Comparison of ENCODE assay signal across 8 cellular contexts in genomic region chr4:153345011-153345981, GRCh38. TPM values are rescaled to one million over a fixed set of nuclear protein-coding genes. Genes with fewer than 3 reads are reported as not detected.
DNase-seq lines count a peak whose midpoint lies in the region; ATAC-seq and TF ChIP-seq lines count a peak whose summit lies in the region.

No MANE protein-coding gene starts in this region.

- H3K27ac ChIP-seq in HL-60 (replicated peaks) (peak overlapping the region; percentile 96), PC-9 (peak overlapping the region; percentile 70), gastroesophageal sphincter (peak overlapping the region in 3 of 4 donors; percentile 17 to 74 (median 60)), trophoblast cell (ENCODE audit: low read depth, low read length) (peak overlapping the region; percentile 7), urinary bladder (ENCODE audit: low read depth) (no peak overlapping the region)

- H3K4me1 Mint-ChIP-seq in activated T-helper 17 cell treated with anti-CD3 and anti-CD28 coated beads, Interleukin-2, amount 50 U/mL, for 72 hours, result peaks cover 11% of the 10 kb centered on the region

- H3K27ac Mint-ChIP-seq in activated T-helper 17 cell treated with anti-CD3 and anti-CD28 coated beads, Interleukin-2, amount 50 U/mL, for 72 hours, result peak overlapping the region; percentile 80

- H2BK5ac ChIP-seq in trophoblast cell (ENCODE audit: low read depth, low read length, poor library complexity), result peak overlapping the region; percentile 68

- H3K4me1 ChIP-seq in PC-9 (replicated peaks; ENCODE audit: insufficient read depth) (peaks cover 34% of the 10 kb centered on the region), gastroesophageal sphincter (peaks cover 0 to 26% (median 0%) of the 10 kb centered on the region in 3 donors), trophoblast cell (ENCODE audit: control insufficient read depth in 1 of 2, insufficient read depth in 2 of 2, low read length in 2 of 2) (peaks cover 2 to 3% of the 10 kb centered on the region in 2 experiments), urinary bladder (ENCODE audit: insufficient read depth) (no peaks in the 10 kb centered on the region)

- H3K36me3 Mint-ChIP-seq in activated T-helper 17 cell treated with anti-CD3 and anti-CD28 coated beads, Interleukin-2, amount 50 U/mL, for 72 hours (ENCODE audit: low read depth), result no peaks in the 10 kb centered on the region

- H3K4ac ChIP-seq in trophoblast cell (ENCODE audit: low read depth, low read length), result peak overlapping the region; percentile 29

- DNase-seq in CMK (ENCODE audit: low read depth), result peak; percentile 26
- peak; percentile 35 to 70 for DNase-seq in HL-60 (ENCODE audit: low read depth in 1 of 2, low spot score in 1 of 2)
- DNase-seq in PC-9, result peak; percentile 33 to 67
- DNase-seq in trophoblast cell, result peak; percentile 27 to 58

- peak overlapping the region; percentile 85 for H2AFZ ChIP-seq in PC-9
- H2AFZ ChIP-seq in trophoblast cell (ENCODE audit: insufficient read depth, low read length, poor library complexity), result peak overlapping the region; percentile 84

- CTCF ChIA-PET in PC-9 (lab: Charles Lee), result interaction anchor here (0.6 to 0.8 kb wide), 2 partner anchors 88 to 182 kb away, joined by 3 to 10 read pairs; no protein-coding TSS in a partner anchor

- no peaks in the 10 kb centered on the region for H3K27me3 Mint-ChIP-seq in activated T-helper 17 cell treated with anti-CD3 and anti-CD28 coated beads, Interleukin-2, amount 50 U/mL, for 72 hours

- POLR2A ChIA-PET in PC-9 (lab: Charles Lee; ENCODE audit: unreplicated experiment), result no interaction called here

- H2AK5ac ChIP-seq in trophoblast cell (ENCODE audit: low read length), result no peak overlapping the region

- no peaks in the 10 kb centered on the region for H4K20me1 ChIP-seq in PC-9 (ENCODE audit: insufficient read depth)

- TSS peak; percentile 50 for BruUV-seq in PC-9 (replicated peaks; lab: Mats Ljungman, UMichigan)

- H3K23ac ChIP-seq in trophoblast cell (ENCODE audit: low read length), result no peak overlapping the region

- H4K8ac ChIP-seq in trophoblast cell (ENCODE audit: low read depth, low read length), result peak overlapping the region; percentile 65

- no peak for TF ChIP-seq EP300 in gastroesophageal sphincter (IDR thresholded peaks at IDR 0.05)

- H3K18ac ChIP-seq in trophoblast cell (ENCODE audit: low read length), result peak overlapping the region; percentile 73

- peak overlapping the region; percentile 72 for H2BK120ac ChIP-seq in trophoblast cell (ENCODE audit: insufficient read depth, low read length, poor library complexity)

- H3K79me1 ChIP-seq in trophoblast cell (ENCODE audit: low read length), result peaks cover 6% of the 10 kb centered on the region

- H3K9ac ChIP-seq in trophoblast cell (ENCODE audit: low read length), result peak overlapping the region; percentile 89

- TF ChIP-seq POLR2A in gastroesophageal sphincter (IDR thresholded peaks at IDR 0.05), result no peak

- no peaks in the 10 kb centered on the region for H3K9me2 ChIP-seq in PC-9 (ENCODE audit: insufficient read depth)

- 2 to 3% methylated on average over 21 to 31 of the region's 44 CpGs for WGBS in gastroesophageal sphincter (ENCODE audit: low coverage in 1 of 2), 2 donors
- no CpG with 5 or more reads among the region's 44 CpGs for WGBS in trophoblast cell (ENCODE audit: extremely low coverage, insufficient coverage, insufficient read length)
- WGBS in urinary bladder, result 1% methylated on average over 44 of the region's 44 CpGs

- H3K4me3 ChIP-seq in HL-60 (replicated peaks; ENCODE audit: insufficient read depth, low read length) (peak overlapping the region; percentile 63), PC-9 (peak overlapping the region; percentile 92), gastroesophageal sphincter (peak overlapping the region; percentile 65 to 88), trophoblast cell (ENCODE audit: low read depth, low read length) (peak overlapping the region; percentile 83), urinary bladder (ENCODE audit: low read depth, low read length) (peak overlapping the region; percentile 66)

- peak overlapping the region; percentile 95 for H3K14ac ChIP-seq in trophoblast cell (ENCODE audit: low read length)

- no peak for TF ChIP-seq CTCF in HL-60 (IDR thresholded peaks at IDR 0.05; ENCODE audit: insufficient read depth, low read length)
- TF ChIP-seq CTCF in PC-9 (conservative IDR thresholded peaks at IDR 0.05), result no peak
- peak in 1 of 4 experiments; percentile 26 for TF ChIP-seq CTCF in gastroesophageal sphincter (IDR thresholded peaks at IDR 0.05)

- H3K9me3 Mint-ChIP-seq in activated T-helper 17 cell treated with anti-CD3 and anti-CD28 coated beads, Interleukin-2, amount 50 U/mL, for 72 hours, result no peaks in the 10 kb centered on the region

- H4K12ac ChIP-seq in trophoblast cell (ENCODE audit: low read depth, low read length), result peak overlapping the region; percentile 66

- intact Hi-C loops in PC-9 (cut with micrococcal nuclease; ENCODE audit: unreplicated experiment), result loop anchor here (1.0 to 10.0 kb wide), 5 partner anchors 88 to 405 kb away; no protein-coding TSS in a partner anchor

- H3K79me2 ChIP-seq in PC-9 (ENCODE audit: low read depth) (peaks cover 45% of the 10 kb centered on the region), trophoblast cell (ENCODE audit: control insufficient read depth, insufficient read depth, low read length, poor library complexity) (peaks cover 5% of the 10 kb centered on the region)

- H4K91ac ChIP-seq in trophoblast cell (ENCODE audit: low read depth, low read length), result peak overlapping the region; percentile 68

- H2BK12ac ChIP-seq in trophoblast cell (ENCODE audit: low read length), result no peak overlapping the region

- no peaks in the 10 kb centered on the region for H3K27me3 ChIP-seq in HL-60 (ENCODE audit: insufficient read depth, poor library complexity, severe bottlenecking)
- no peaks in the 10 kb centered on the region for H3K27me3 ChIP-seq in PC-9 (ENCODE audit: insufficient read depth, low read depth)
- H3K27me3 ChIP-seq in gastroesophageal sphincter, result no peaks in the 10 kb centered on the region
- no peaks in the 10 kb centered on the region for H3K27me3 ChIP-seq in trophoblast cell (ENCODE audit: insufficient read depth, low read length)

- no peaks in the 10 kb centered on the region for H3K9me3 ChIP-seq in PC-9 (ENCODE audit: insufficient read depth, low read depth)
- no peaks in the 10 kb centered on the region for H3K9me3 ChIP-seq in gastroesophageal sphincter
- no peaks in the 10 kb centered on the region for H3K9me3 ChIP-seq in trophoblast cell (ENCODE audit: insufficient read depth, low read depth, low read length)

- H3K4me2 ChIP-seq in PC-9, result peak overlapping the region; percentile 90
- H3K4me2 ChIP-seq in trophoblast cell (ENCODE audit: low read length), result peak overlapping the region; percentile 100

- H3K36me3 ChIP-seq in PC-9 (ENCODE audit: low read depth) (no peaks in the 10 kb centered on the region), gastroesophageal sphincter (peaks cover 0 to 2% of the 10 kb centered on the region in 2 donors), trophoblast cell (ENCODE audit: control insufficient read depth in 1 of 2, insufficient read depth in 2 of 2, low read length in 2 of 2) (no peaks in the 10 kb centered on the region), urinary bladder (ENCODE audit: insufficient read depth) (no peaks in the 10 kb centered on the region)

- H3K4me3 Mint-ChIP-seq in activated T-helper 17 cell treated with anti-CD3 and anti-CD28 coated beads, Interleukin-2, amount 50 U/mL, for 72 hours, result peak overlapping the region; percentile 92

- ATAC-seq in GM19463 (IDR thresholded peaks at IDR 0.05; ENCODE audit: unreplicated experiment) (peak; percentile 23), gastroesophageal sphincter (peak; percentile 36)
- peak; percentile 59 for ATAC-seq in activated T-helper 17 cell treated with anti-CD3 and anti-CD28 coated beads, Interleukin-2, amount 50 U/mL, for 72 hours (replicated peaks)

- peaks cover 10% of the 10 kb centered on the region; the same call in 1 of the 2 replicates for H3F3A ChIP-seq in PC-9 (ENCODE audit: insufficient read depth, low read depth)

RNA-seq across cellular contexts. Expression of gene MND1, which starts 0.8 kb away (rescaled TPM):
- 17.6 and 24.4 TPM in 2 replicates for total RNA-seq in PC-9 (2021)
- 10 to 100 TPM; 11.6 to 13.1 TPM for total RNA-seq in activated T-helper 17 cell treated with anti-CD3 and anti-CD28 coated beads, Interleukin-2, amount 50 U/mL, for 72 hours
- total RNA-seq in gastroesophageal sphincter, result 1 to 10 TPM in 2 of 4 donors, under 1 TPM in 1, not detected in 1; 0.78 to 4.8 (median 1.2) TPM
- polyA plus RNA-seq in trophoblast cell (2013), result 11.4 and 13.8 TPM in 2 replicates
- total RNA-seq in urinary bladder, result 9.6 TPM
- 0.95 TPM for polyA plus RNA-seq in urinary bladder
